In the genomic region with DNA sequence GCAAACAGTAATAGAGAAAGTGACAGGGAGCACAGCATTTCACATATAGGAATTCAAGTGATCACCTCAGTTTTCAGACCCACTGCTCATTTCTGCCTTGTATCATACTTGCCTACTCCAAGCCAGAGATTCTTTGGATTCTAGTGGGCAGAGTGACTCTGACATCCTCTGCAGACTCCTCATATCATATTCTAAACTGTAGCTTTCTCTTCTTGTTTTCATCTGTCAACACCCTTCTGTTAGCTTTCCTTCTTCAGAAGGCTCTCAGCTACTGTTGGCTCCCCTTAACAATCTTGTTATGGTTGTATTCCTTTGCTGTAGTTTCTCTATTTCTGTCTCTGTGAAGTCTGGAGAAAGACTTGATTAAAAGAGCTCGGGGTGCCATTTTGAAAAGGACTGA, we compare ENCODE assay signal across 31 cellular contexts.
"Had no signal": no experiment of that assay in that cellular context is flagged by ENCODE, and none has a peak within 500 bp of the region (broad histone marks: within the 10 kb centered on the region; RNA-seq: fewer than 3 reads in every experiment).

No MANE protein-coding gene starts in this region.

- H3K36me3 ChIP-seq: brain microvascular endothelial cell had no signal

- H3K27ac ChIP-seq: brain microvascular endothelial cell, VCaP had no signal

- H3K27me3 ChIP-seq: brain microvascular endothelial cell had no signal

- DNase-seq: activated B cell treated with CpG ODN at 0.5 μM for 24 hours; activated CD4-positive, alpha-beta memory T cell treated with anti-CD3 and anti-CD28 coated beads, Interleukin-2, amount 10 ng/mL, durations not matched to agents 7 days and 5 days; activated CD4-positive, alpha-beta T cell treated with anti-CD3 and anti-CD28 coated beads for 48 hours; activated CD4-positive, CD25-positive, alpha-beta regulatory T cell treated with anti-CD3 and anti-CD28 coated beads, Interleukin-2, amount 50 U/mL, for 72 hours; activated effector memory CD4-positive, alpha-beta T cell treated with anti-CD3 and anti-CD28 coated beads, Interleukin-2, amount 50 U/mL, for 16 hours; activated naive CD4-positive, alpha-beta T cell; activated naive CD4-positive, alpha-beta T cell treated with anti-CD3 and anti-CD28 coated beads, Interleukin-2, amount 50 U/mL, for 16 hours; activated naive CD8-positive, alpha-beta T cell treated with anti-CD3 and anti-CD28 coated beads for 36 hours; activated T-cell treated with anti-CD3 and anti-CD28 coated beads, Interleukin-2, amount 50 U/mL, for 1 hour; activated T-cell treated with anti-CD3 and anti-CD28 coated beads, Interleukin-2, amount 50 U/mL, for 72 hours; amniotic stem cell; aorta; brain microvascular endothelial cell; Karpas-422; KBM-7; NCI-H1105; NCI-H1417 treated with DMSO at 0.1 percent for 48 hours; NCI-H187 treated with DMSO at 0.1 percent for 48 hours; NCI-H2081; NCI-H226; NCI-H446 treated with DMSO at 0.1 percent for 48 hours; NCI-H524; NCI-H69; SIG-M5; SW 1271; T-helper 1 cell; T-helper 2 cell; T-helper 9 cell had no signal

- ATAC-seq: activated T-cell treated with anti-CD3 and anti-CD28 coated beads, Interleukin-2, amount 50 U/mL, for 72 hours; activated T-helper 17 cell treated with anti-CD3 and anti-CD28 coated beads, Interleukin-2, amount 50 U/mL, for 72 hours; Panc1 had no signal
